12 cellular contexts compared by ENCODE assay signal in genomic region chr22:15713600-15713999, GRCh38. TPM values are rescaled to one million over a fixed set of nuclear protein-coding genes. Genes with fewer than 3 reads are reported as not detected.
A peak's percentile ranks its signal among the peaks of the same experiment; 100 is the strongest.
DNase-seq lines count a peak whose midpoint lies in the region; ATAC-seq, FAIRE-seq and TF ChIP-seq lines count a peak whose summit lies in the region.
"Not testable (repeated sequence)": the region's sequence is repeated elsewhere in the genome, so short reads cannot be mapped to it uniquely, and the experiment has no call there.
"Had no signal": no experiment of that assay in that cellular context is flagged by ENCODE, and none has a peak within 500 bp of the region (broad histone marks: within the 10 kb centered on the region; RNA-seq: fewer than 3 reads in every experiment).

No MANE protein-coding gene starts in this region.

- in situ Hi-C loops in K562 (cut with MboI) = not testable (repeated sequence)

- not testable (repeated sequence) for H3K36me3 Mint-ChIP-seq in endodermal cell (ENCODE audit: low read depth); osteocyte (ENCODE audit: unreplicated experiment); stimulated activated effector memory CD8-positive, alpha-beta T cell treated with anti-CD3 and anti-CD28 coated beads, Interleukin-12 subunit alpha, Interleukin-12 subunit beta, amount 100 ng/mL, for 72 hours

- not testable (repeated sequence) for TF ChIP-seq EP300 in K562 (IDR thresholded peaks at IDR 0.05; ENCODE audit: low read length)

- H3K4me2 ChIP-seq in K562 (ENCODE audit: insufficient read depth, low read length); hepatocyte: not testable (repeated sequence)

- TF ChIP-seq CTCF in K562 (IDR thresholded peaks at IDR 0.05 in 2 of 3, conservative IDR thresholded peaks at IDR 0.05 in 1 of 3; ENCODE audit: insufficient read depth in 2 of 3, low read depth in 1 of 3, low read length in 3 of 3); endodermal cell (conservative IDR thresholded peaks at IDR 0.05); hepatocyte (IDR thresholded peaks at IDR 0.05; ENCODE audit: poor library complexity); osteocyte (IDR thresholded peaks at IDR 0.05): not testable (repeated sequence)

- H3K27ac ChIP-seq in K562 (ENCODE audit: extremely low read depth, low read depth, low read length); endodermal cell (ENCODE audit: low read depth, low read length); hepatocyte: not testable (repeated sequence)

- 0% methylated on average over 2 of the region's 4 CpGs for WGBS in K562 (ENCODE audit: insufficient coverage, low coverage, missing lambda C conversion rate)
- 70 to 82% methylated on average over 2 of the region's 4 CpGs for WGBS in endodermal cell (ENCODE audit: insufficient coverage in 1 of 2, insufficient read length in 1 of 2), 2 experiments
- WGBS in hepatocyte (ENCODE audit: low lambda C conversion rate, missing lambda C conversion rate) = 83% methylated on average over 4 of the region's 4 CpGs

- not testable (repeated sequence) for H3K9me2 ChIP-seq in hepatocyte (replicated peaks; ENCODE audit: insufficient read depth)

- H3K9ac ChIP-seq in K562 (ENCODE audit: insufficient read depth in 1 of 2, low read depth in 2 of 2, low read length in 2 of 2); endodermal cell (ENCODE audit: extremely low read depth, low read length, poor library complexity, severe bottlenecking): not testable (repeated sequence)

- not testable (repeated sequence) for H3K9me1 ChIP-seq in K562 (ENCODE audit: control insufficient read depth, insufficient read depth, low read length)

- H3K4me3 ChIP-seq in K562; endodermal cell (ENCODE audit: low read length); hepatocyte: not testable (repeated sequence)

- H3K27ac Mint-ChIP-seq in endodermal cell; osteocyte (ENCODE audit: unreplicated experiment); stimulated activated effector memory CD8-positive, alpha-beta T cell treated with anti-CD3 and anti-CD28 coated beads, Interleukin-12 subunit alpha, Interleukin-12 subunit beta, amount 100 ng/mL, for 72 hours: not testable (repeated sequence)

- H4K20me1 ChIP-seq in K562 (replicated peaks; ENCODE audit: control insufficient read depth, insufficient read depth, low read length); hepatocyte (ENCODE audit: insufficient read depth, poor library complexity, severe bottlenecking): not testable (repeated sequence)

- not testable (repeated sequence) for BruUV-seq in K562 (replicated peaks; lab: Mats Ljungman, UMichigan)

- not testable (repeated sequence) for H3K4me1 Mint-ChIP-seq in endodermal cell; osteocyte (ENCODE audit: unreplicated experiment); stimulated activated effector memory CD8-positive, alpha-beta T cell treated with anti-CD3 and anti-CD28 coated beads, Interleukin-12 subunit alpha, Interleukin-12 subunit beta, amount 100 ng/mL, for 72 hours

- CTCF ChIA-PET in K562 (lab: Yijun Ruan, JAX; ENCODE audit: low intra/inter-chr PET ratio) = not testable (repeated sequence)

- not testable (repeated sequence) for H3K27me3 ChIP-seq in K562 (ENCODE audit: control insufficient read depth in 2 of 2, insufficient read depth in 2 of 2, low read length in 2 of 2); endodermal cell (ENCODE audit: control insufficient read depth, insufficient read depth, low read length, poor library complexity, severe bottlenecking); hepatocyte

- H3K79me2 ChIP-seq in K562 (ENCODE audit: control insufficient read depth, insufficient read depth, low read length); hepatocyte: not testable (repeated sequence)

- not testable (repeated sequence) for H3K36me3 ChIP-seq in K562 (ENCODE audit: control insufficient read depth, insufficient read depth, low read length); endodermal cell (ENCODE audit: control insufficient read depth, insufficient read depth, low read length); hepatocyte (replicated peaks; ENCODE audit: insufficient read depth, low read depth)

- not testable (repeated sequence) for TF ChIP-seq RAD21 in K562 (CRISPR knock-in tag; conservative IDR thresholded peaks at IDR 0.05 in 1 of 2, IDR thresholded peaks at IDR 0.05 in 1 of 2)

- not testable (repeated sequence) for TF ChIP-seq POLR2A in K562 (conservative IDR thresholded peaks at IDR 0.05)

- peak; percentile 38; the same call in 1 of the 3 replicates for ATAC-seq in K562
- peak; percentile 31 for ATAC-seq in stimulated activated effector memory CD8-positive, alpha-beta T cell treated with anti-CD3 and anti-CD28 coated beads, Interleukin-12 subunit alpha, Interleukin-12 subunit beta, amount 100 ng/mL, for 72 hours

- not testable (repeated sequence) for H2AFZ ChIP-seq in K562 (ENCODE audit: low read depth, low read length); hepatocyte

- POLR2A ChIA-PET in K562 (lab: Yijun Ruan, JAX) = not testable (repeated sequence)

- not testable (repeated sequence) for H3K9me3 ChIP-seq in K562 (replicated peaks; ENCODE audit: control insufficient read depth, insufficient read depth, low read depth, low read length); endodermal cell (ENCODE audit: control insufficient read depth, low read length); hepatocyte (ENCODE audit: low read depth)

- DNase-seq in K562 (ENCODE audit: extremely low read depth in 1 of 4, low spot score in 3 of 4); stimulated activated effector memory CD8-positive, alpha-beta T cell treated with anti-CD3 and anti-CD28 coated beads, Interleukin-12 subunit alpha, Interleukin-12 subunit beta, amount 100 ng/mL, for 72 hours (ENCODE audit: low spot score in 2 of 2): not testable (repeated sequence)
- peak; percentile 4 for DNase-seq in endodermal cell
- peak; percentile 1 for DNase-seq in fibroblast of gingiva (ENCODE audit: low read depth)
- DNase-seq in hepatocyte (ENCODE audit: low spot score) = peak; percentile 2
- peak; percentile 85 for DNase-seq in osteocyte (ENCODE audit: extremely low spot score, unreplicated experiment)

- not testable (repeated sequence) for FAIRE-seq in K562 (lab: Jason Lieb, UNC)

- H3K4me1 ChIP-seq in K562 (replicated peaks in 1 of 2; ENCODE audit: control insufficient read depth in 2 of 2, insufficient read depth in 2 of 2, low read length in 2 of 2); endodermal cell (ENCODE audit: control insufficient read depth, insufficient read depth, low read length); hepatocyte (ENCODE audit: insufficient read depth): not testable (repeated sequence)

- not testable (repeated sequence) for H3K4me3 Mint-ChIP-seq in endodermal cell; osteocyte (ENCODE audit: unreplicated experiment); stimulated activated effector memory CD8-positive, alpha-beta T cell treated with anti-CD3 and anti-CD28 coated beads, Interleukin-12 subunit alpha, Interleukin-12 subunit beta, amount 100 ng/mL, for 72 hours

- intact Hi-C loops in K562 (cut with micrococcal nuclease) = not testable (repeated sequence)

- H3K27me3 Mint-ChIP-seq in endodermal cell (ENCODE audit: insufficient read depth); osteocyte (ENCODE audit: unreplicated experiment): not testable (repeated sequence)

- H3K9me3 Mint-ChIP-seq in endodermal cell = peaks cover 14% of the 10 kb centered on the region
- not testable (repeated sequence) for H3K9me3 Mint-ChIP-seq in osteocyte (ENCODE audit: unreplicated experiment); stimulated activated effector memory CD8-positive, alpha-beta T cell treated with anti-CD3 and anti-CD28 coated beads, Interleukin-12 subunit alpha, Interleukin-12 subunit beta, amount 100 ng/mL, for 72 hours

RNA-seq across cellular contexts. Expression of gene POTEH, which starts 23.8 kb away (rescaled TPM):
- total RNA-seq in K562 (2011; cell fraction: chromatin; rRNA removed; ENCODE audit: low replicate concordance) = not detected in 2 replicates
- total RNA-seq in K562 (2011; cell fraction: nucleolus; rRNA removed) = not detected in 2 replicates
- total RNA-seq in K562 (2011; cell fraction: nucleoplasm; rRNA removed) = not detected in 2 replicates
- not detected in 2 replicates for total RNA-seq in K562 (2014; rRNA removed)
- not detected in 2 replicates for total RNA-seq in K562 (2014; rRNA removed; fragmentation: Illumina TruSeq; extraction: Trizol)
- not detected in 2 replicates for total RNA-seq in K562 (2015; rRNA removed; fragmentation: Illumina TruSeq; extraction: Trizol)
- not detected in 2 replicates for total RNA-seq in K562 (2021)
- not detected in 2 replicates for polyA plus RNA-seq in K562 (2011; rRNA removed)
- not detected in 2 replicates for polyA plus RNA-seq in K562 (2011; cell fraction: cytosol; rRNA removed)
- not detected in 2 replicates for polyA plus RNA-seq in K562 (2011; cell fraction: nucleus; rRNA removed)
- not detected in 2 replicates for polyA plus RNA-seq in K562 (2012)
- not detected in 2 replicates for polyA plus RNA-seq in K562 (2014; fragmentation: Illumina TruSeq; extraction: Trizol)
- not detected for polyA plus RNA-seq in K562 (2014; fragmentation: Nextera tagmentation; extraction: Ambion mirVana)
- polyA plus RNA-seq in K562 (2014; rRNA removed) = not detected in 2 replicates
- polyA minus RNA-seq in K562 (2011; rRNA and poly(A)+ RNA removed) = not detected in 2 replicates
- polyA minus RNA-seq in K562 (2011; cell fraction: cytosol; rRNA and poly(A)+ RNA removed) = not detected in 2 replicates
- not detected in 2 replicates for polyA minus RNA-seq in K562 (2011; cell fraction: nucleus; rRNA and poly(A)+ RNA removed)
- not detected for total RNA-seq in endodermal cell
- not detected for polyA plus RNA-seq in endodermal cell (2013, experiment 1 of 2)
- not detected for polyA plus RNA-seq in endodermal cell (2013, experiment 2 of 2)
- not detected in 2 replicates for total RNA-seq in hepatocyte
- polyA plus RNA-seq in hepatocyte = not detected in 2 replicates
- total RNA-seq in osteocyte = not detected in 2 replicates
- total RNA-seq: A673; Caco-2; CD4-positive, CD25-positive, alpha-beta regulatory T cell; CD8-positive, alpha-beta T cell; HFFc6 had no signal
- polyA plus RNA-seq: BJ; CD4-positive, CD25-positive, alpha-beta regulatory T cell had no signal
